In genomic region chr7:150587551-150587950, GRCh38 we compare ENCODE assay signal across 23 cellular contexts. TPM values are rescaled to one million over a fixed set of nuclear protein-coding genes. Genes with fewer than 3 reads are reported as not detected.
DNase-seq lines count a peak whose midpoint lies in the region; TF ChIP-seq lines count a peak whose summit lies in the region.
"Had no signal": no experiment of that assay in that cellular context is flagged by ENCODE, and none has a peak within 500 bp of the region (broad histone marks: within the 10 kb centered on the region; RNA-seq: fewer than 3 reads in every experiment).

No MANE protein-coding gene starts in this region.

- TF ChIP-seq POLR2A in adrenal gland (IDR thresholded peaks at IDR 0.05) = no peak

- peak overlapping the region in 4 of 5 donors; percentile 6 to 80 (median 40) for H3K27ac ChIP-seq in adrenal gland
- H3K27ac ChIP-seq in muscle layer of duodenum (ENCODE audit: low read length) = peak overlapping the region; percentile 72
- H3K27ac ChIP-seq in subcutaneous abdominal adipose tissue (ENCODE audit: low read depth, low read length) = peak overlapping the region; percentile 84
- H3K27ac ChIP-seq in WERI-Rb-1 = no peak overlapping the region
- H3K27ac ChIP-seq: hepatocyte, prostate gland, RWPE1 had no signal

- WGBS in adrenal gland, 4 donors = 48 to 74% (median 61%) methylated on average over 1 of the region's 1 CpG

- peak overlapping the region in 1 of 5 donors; percentile 54 for H3K9ac ChIP-seq in subcutaneous abdominal adipose tissue (ENCODE audit: low read length in 5 of 5)
- H3K9ac ChIP-seq: SK-N-SH had no signal

- TF ChIP-seq CTCF in adrenal gland (IDR thresholded peaks at IDR 0.05) = no peak
- TF ChIP-seq CTCF in WERI-Rb-1 (IDR thresholded peaks at IDR 0.05; ENCODE audit: low read depth, low read length) = no peak

- H3K9me3 ChIP-seq in adrenal gland (replicated peaks in 1 of 3) (no peaks in the 10 kb centered on the region), muscle layer of duodenum (ENCODE audit: control insufficient read depth in 1 of 2, low read length in 2 of 2) (peaks cover 0 to 5% of the 10 kb centered on the region in 2 donors), subcutaneous abdominal adipose tissue (ENCODE audit: control insufficient read depth in 5 of 5, low read length in 5 of 5) (peaks cover 0 to 4% (median 0%) of the 10 kb centered on the region in 5 donors), WERI-Rb-1 (ENCODE audit: severe bottlenecking) (no peaks in the 10 kb centered on the region)
- H3K9me3 ChIP-seq: HAP-1, prostate gland, SK-N-SH had no signal

- DNase-seq in KBM-7 (peak; percentile 17), adrenal gland (no peak), WERI-Rb-1 (no peak), T-helper 1 cell (no peak), NCI-H748 (lab: John Stamatoyannopoulos, UW; ENCODE audit: unreplicated experiment) (no peak)
- DNase-seq: activated CD4-positive, alpha-beta T cell treated with anti-CD3 and anti-CD28 coated beads, Interleukin-2, amount 10 ng/mL, durations not matched to agents 7 days and 5 days; activated naive CD8-positive, alpha-beta T cell treated with anti-CD3 and anti-CD28 coated beads, Interleukin-2, amount 10 ng/mL, durations not matched to agents 7 days and 5 days; CD4-positive, CD25-positive, alpha-beta regulatory T cell; cerebellar nuclear complex; immature natural killer cell; Karpas-422; mucosa of descending colon; NCI-H187; NCI-H2227 treated with DMSO at 0.1 percent for 48 hours; NCI-H774; SK-N-SH had no signal

- H3K4me1 ChIP-seq in adrenal gland (replicated peaks in 1 of 2) = peaks cover 0 to 12% of the 10 kb centered on the region in 2 donors
- H3K4me1 ChIP-seq in muscle layer of duodenum (ENCODE audit: control insufficient read depth in 1 of 2, insufficient read depth in 2 of 2, low read length in 2 of 2) = peaks cover 0 to 5% of the 10 kb centered on the region in 2 donors
- peaks cover 0 to 33% (median 21%) of the 10 kb centered on the region in 5 donors for H3K4me1 ChIP-seq in subcutaneous abdominal adipose tissue (ENCODE audit: control insufficient read depth in 5 of 5, insufficient read depth in 5 of 5, low read length in 5 of 5)
- H3K4me1 ChIP-seq: HAP-1, prostate gland had no signal

- H3K4me3 ChIP-seq in adrenal gland = no peak overlapping the region
- H3K4me3 ChIP-seq in muscle layer of duodenum (ENCODE audit: low read depth in 1 of 2, low read length in 2 of 2) = no peak overlapping the region
- peak overlapping the region in 1 of 5 donors; percentile 3 for H3K4me3 ChIP-seq in subcutaneous abdominal adipose tissue (ENCODE audit: low read depth in 1 of 5, low read length in 5 of 5)
- no peak overlapping the region for H3K4me3 ChIP-seq in WERI-Rb-1 (ENCODE audit: low read depth, low read length)
- H3K4me3 ChIP-seq: HAP-1, hepatocyte, mucosa of descending colon, prostate gland, smooth muscle cell had no signal

- in situ Hi-C loops in KBM-7 (cut with MboI; ENCODE audit: low pct_unique_long_range_greater_than_20kb, low sequenced_read_pairs) = no loop called here

- H3K27me3 ChIP-seq in adrenal gland = no peaks in the 10 kb centered on the region
- no peaks in the 10 kb centered on the region for H3K27me3 ChIP-seq in muscle layer of duodenum (ENCODE audit: low read depth, low read length)
- no peaks in the 10 kb centered on the region for H3K27me3 ChIP-seq in subcutaneous abdominal adipose tissue (ENCODE audit: control insufficient read depth in 5 of 5, insufficient read depth in 4 of 5, low read length in 5 of 5)
- H3K27me3 ChIP-seq in WERI-Rb-1 (ENCODE audit: insufficient read depth, low read depth, severe bottlenecking) = no peaks in the 10 kb centered on the region
- H3K27me3 ChIP-seq: hepatocyte had no signal

- H3K36me3 ChIP-seq in adrenal gland (replicated peaks in 1 of 2) (no peaks in the 10 kb centered on the region), muscle layer of duodenum (ENCODE audit: control insufficient read depth in 1 of 2, insufficient read depth in 2 of 2, low read length in 2 of 2) (no peaks in the 10 kb centered on the region), subcutaneous abdominal adipose tissue (ENCODE audit: control insufficient read depth in 5 of 5, insufficient read depth in 5 of 5, low read length in 5 of 5) (no peaks in the 10 kb centered on the region), WERI-Rb-1 (no peaks in the 10 kb centered on the region)
- H3K36me3 ChIP-seq: HAP-1, prostate gland had no signal

- intact Hi-C loops in adrenal gland (cut with DNase I) = no loop called here

RNA-seq across cellular contexts. Expression of gene GIMAP4, which starts 20.4 kb away (rescaled TPM):
- 10 to 100 TPM; 24.6 to 52.7 (median 39.6) TPM for total RNA-seq in adrenal gland
- 10 to 100 TPM; 19.6 to 35.6 (median 27.9) TPM for polyA plus RNA-seq in adrenal gland
- total RNA-seq: smooth muscle cell had no signal
- polyA plus RNA-seq: hepatocyte, SK-N-SH, smooth muscle cell had no signal

RNA-seq across cellular contexts. Expression of gene GIMAP6, which starts 44.6 kb away (rescaled TPM):
- 10 to 100 TPM; 20.6 to 50.6 (median 29.1) TPM for total RNA-seq in adrenal gland
- polyA plus RNA-seq in adrenal gland = 10 to 100 TPM in 2 of 3 donors, 1 to 10 TPM in 1; 9.9 to 12.9 (median 11.0) TPM
- total RNA-seq: smooth muscle cell had no signal
- polyA plus RNA-seq: smooth muscle cell had no signal
